In the genomic region with DNA sequence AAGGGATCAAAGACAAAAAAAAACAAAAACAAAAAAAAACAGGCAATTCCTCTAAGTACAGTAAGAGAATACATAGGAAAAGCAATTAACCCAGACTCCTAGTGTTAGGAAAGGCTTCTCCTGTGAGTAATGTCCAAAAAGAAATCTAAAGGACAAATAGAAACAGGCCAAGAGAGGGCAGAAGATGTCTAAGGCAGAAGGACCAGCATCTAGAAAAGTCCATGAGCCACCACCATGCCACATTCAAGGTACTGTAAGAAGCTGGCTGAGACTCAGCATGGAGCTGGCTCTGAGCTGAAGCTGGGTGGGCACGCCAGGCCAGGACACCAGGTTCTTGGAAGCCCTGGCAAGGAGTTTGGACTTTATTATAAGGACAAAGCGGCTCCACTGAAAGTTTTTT, we compare ENCODE assay signal across 16 cellular contexts.
A peak's percentile ranks its signal among the peaks of the same experiment; 100 is the strongest.
DNase-seq lines count a peak whose midpoint lies in the region; ATAC-seq and TF ChIP-seq lines count a peak whose summit lies in the region.
"Had no signal": no experiment of that assay in that cellular context is flagged by ENCODE, and none has a peak within 500 bp of the region (broad histone marks: within the 10 kb centered on the region; RNA-seq: fewer than 3 reads in every experiment).

No MANE protein-coding gene starts in this region.

- TF ChIP-seq POLR2A in esophagus muscularis mucosa (IDR thresholded peaks at IDR 0.05; ENCODE audit: low read depth), result no peak

- H3K4me1 Mint-ChIP-seq in stimulated activated naive CD8-positive, alpha-beta T cell treated with anti-CD3 and anti-CD28 coated beads, Interleukin-15, amount 100 ng/mL, for 72 hours, result no peaks in the 10 kb centered on the region
- no peaks in the 10 kb centered on the region for H3K4me1 Mint-ChIP-seq in Calu3 (ENCODE audit: low read depth, unreplicated experiment)

- H3K4me3 Mint-ChIP-seq in stimulated activated naive CD8-positive, alpha-beta T cell treated with anti-CD3 and anti-CD28 coated beads, Interleukin-15, amount 100 ng/mL, for 72 hours, result no peak overlapping the region
- no peak overlapping the region for H3K4me3 Mint-ChIP-seq in Calu3 (ENCODE audit: low read depth, unreplicated experiment)
- H3K4me3 Mint-ChIP-seq: IgD-negative memory B cell had no signal

- TF ChIP-seq EP300 in esophagus muscularis mucosa (IDR thresholded peaks at IDR 0.05), result no peak

- H3K27me3 ChIP-seq in esophagus muscularis mucosa, result no peaks in the 10 kb centered on the region
- H3K27me3 ChIP-seq: BE2C, brain microvascular endothelial cell, tibial artery had no signal

- intact Hi-C loops in esophagus muscularis mucosa (cut with DNase I) (loop anchor here (5.0 kb wide), 2 partner anchors 399 to 669 kb away; no protein-coding TSS in a partner anchor), Calu3 (cut with micrococcal nuclease; ENCODE audit: unreplicated experiment) (loop anchor here (5.0 kb wide), 2 partner anchors 69 to 249 kb away; no protein-coding TSS in a partner anchor)

- no peaks in the 10 kb centered on the region for H3K27me3 Mint-ChIP-seq in stimulated activated naive CD8-positive, alpha-beta T cell treated with anti-CD3 and anti-CD28 coated beads, Interleukin-15, amount 100 ng/mL, for 72 hours
- H3K27me3 Mint-ChIP-seq in Calu3 (ENCODE audit: unreplicated experiment), result no peaks in the 10 kb centered on the region
- H3K27me3 Mint-ChIP-seq: IgD-negative memory B cell had no signal

- CTCF ChIA-PET in Calu3 (lab: Charles Lee), result interaction anchor here (0.5 to 1.3 kb wide), 4 partner anchors 14 to 125 kb away, joined by 3 to 8 read pairs (median 4); no protein-coding TSS in a partner anchor

- H3K4me1 ChIP-seq in esophagus muscularis mucosa, result peaks cover 4 to 24% (median 16%) of the 10 kb centered on the region in 4 donors

- H3K27ac ChIP-seq in esophagus muscularis mucosa (replicated peaks in 1 of 4), result no peak overlapping the region
- H3K27ac ChIP-seq: brain microvascular endothelial cell, tibial artery had no signal

- H3K9me3 Mint-ChIP-seq in stimulated activated naive CD8-positive, alpha-beta T cell treated with anti-CD3 and anti-CD28 coated beads, Interleukin-15, amount 100 ng/mL, for 72 hours, result no peaks in the 10 kb centered on the region
- H3K9me3 Mint-ChIP-seq in Calu3 (ENCODE audit: low read depth, unreplicated experiment), result no peaks in the 10 kb centered on the region
- H3K9me3 Mint-ChIP-seq: IgD-negative memory B cell had no signal

- WGBS in esophagus muscularis mucosa, result 95% methylated on average over 2 of the region's 2 CpGs

- no peak for TF ChIP-seq CTCF in fibroblast of mammary gland (conservative IDR thresholded peaks at IDR 0.05; ENCODE audit: control insufficient read depth, insufficient read depth, low read depth, low read length)
- no peak for TF ChIP-seq CTCF in esophagus muscularis mucosa (IDR thresholded peaks at IDR 0.05)
- no peak for TF ChIP-seq CTCF in Calu3 (IDR thresholded peaks at IDR 0.05; ENCODE audit: unreplicated experiment)

- peak overlapping the region; percentile 16 to 90 for H3K27ac Mint-ChIP-seq in stimulated activated naive CD8-positive, alpha-beta T cell treated with anti-CD3 and anti-CD28 coated beads, Interleukin-15, amount 100 ng/mL, for 72 hours
- H3K27ac Mint-ChIP-seq in Calu3 (ENCODE audit: unreplicated experiment), result no peak overlapping the region
- H3K27ac Mint-ChIP-seq: IgD-negative memory B cell had no signal

- no peaks in the 10 kb centered on the region for H3K9me3 ChIP-seq in esophagus muscularis mucosa
- H3K9me3 ChIP-seq: BE2C, mucosa of descending colon, tibial artery had no signal

- H3K4me3 ChIP-seq in fibroblast of mammary gland (ENCODE audit: control insufficient read depth, low read depth, low read length) (no peak overlapping the region), esophagus muscularis mucosa (no peak overlapping the region)
- H3K4me3 ChIP-seq: mucosa of descending colon, tibial artery had no signal

- no peaks in the 10 kb centered on the region for H3K36me3 ChIP-seq in esophagus muscularis mucosa
- H3K36me3 ChIP-seq: BE2C, brain microvascular endothelial cell, tibial artery had no signal

- ATAC-seq in stimulated activated naive CD8-positive, alpha-beta T cell treated with anti-CD3 and anti-CD28 coated beads, Interleukin-15, amount 100 ng/mL, for 72 hours, result no peak
- no peak for ATAC-seq in stimulated activated naive CD8-positive, alpha-beta T cell treated with anti-CD3 and anti-CD28 coated beads, Interleukin-15, Interleukin-2, amounts not matched to agents 100 U/mL and 50 U/mL, for 24 hours
- no peak for ATAC-seq in GM21737 (IDR thresholded peaks at IDR 0.05; ENCODE audit: unreplicated experiment)
- ATAC-seq: mucosa of descending colon had no signal

- BruUV-seq in Calu3 (replicated peaks; lab: Mats Ljungman, UMichigan), result no TSS peak

- DNase-seq in stimulated activated naive CD8-positive, alpha-beta T cell treated with anti-CD3 and anti-CD28 coated beads, Interleukin-15, amount 100 ng/mL, for 72 hours, result no peak
- DNase-seq in stimulated activated naive CD8-positive, alpha-beta T cell treated with anti-CD3 and anti-CD28 coated beads, Interleukin-15, Interleukin-2, amounts not matched to agents 100 U/mL and 50 U/mL, for 24 hours, result no peak
- DNase-seq in NOMO-1 treated with DMSO at 0.1 percent for 48 hours (lab: John Stamatoyannopoulos, UW; ENCODE audit: unreplicated experiment), result peak; percentile 64
- peak; percentile 22 for DNase-seq in fibroblast of mammary gland (ENCODE audit: low read depth)
- DNase-seq in A172 (ENCODE audit: low spot score), result no peak
- DNase-seq in esophagus muscularis mucosa (ENCODE audit: extremely low spot score), result no peak
- DNase-seq in Calu3, result no peak
- DNase-seq: brain microvascular endothelial cell; effector CD8-positive, alpha-beta T cell; islet precursor cell; mucosa of descending colon; NK-92 treated with Interleukin-12 subunit alpha and Interleukin-12 subunit beta, amount 100 ng/mL, for 24 hours; tibial artery had no signal

- H3K36me3 Mint-ChIP-seq in Calu3 (ENCODE audit: insufficient read depth, unreplicated experiment), result no peaks in the 10 kb centered on the region
- H3K36me3 Mint-ChIP-seq: IgD-negative memory B cell had no signal

Comparison
In these comparisons a context has a peak if more than half of its experiments do, and no peak if none do; other contexts are left out.
1. DNase-seq: peak in NOMO-1 treated with DMSO at 0.1 percent for 48 hours (single experiment) and fibroblast of mammary gland (single experiment); none in stimulated activated naive CD8-positive, alpha-beta T cell treated with anti-CD3 and anti-CD28 coated beads, Interleukin-15, amount 100 ng/mL, for 72 hours (0 of 2), stimulated activated naive CD8-positive, alpha-beta T cell treated with anti-CD3 and anti-CD28 coated beads, Interleukin-15, Interleukin-2, amounts not matched to agents 100 U/mL and 50 U/mL, for 24 hours (single experiment), A172 (single experiment), esophagus muscularis mucosa (single experiment) and Calu3 (single experiment).